8 cellular contexts compared by ENCODE assay signal in the genomic region with DNA sequence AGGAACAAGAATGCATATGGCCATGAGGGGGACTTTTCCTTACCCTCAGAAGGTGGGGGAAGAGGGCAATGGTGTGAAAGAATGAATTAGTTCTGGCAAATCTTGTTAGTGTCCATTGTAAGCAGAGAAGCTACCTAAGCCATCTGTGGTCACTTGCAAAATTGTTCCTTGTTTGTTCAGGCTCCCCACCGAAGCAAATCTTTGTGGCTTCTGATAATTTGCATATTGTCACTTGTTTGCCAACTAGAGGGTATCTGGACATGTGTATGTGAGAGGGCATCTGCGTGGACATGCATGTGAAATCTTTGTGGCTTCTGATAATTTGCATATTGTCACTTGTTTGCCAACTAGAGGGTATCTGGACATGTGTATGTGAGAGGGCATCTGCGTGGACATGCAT. TPM values are rescaled to one million over a fixed set of nuclear protein-coding genes. Genes with fewer than 3 reads are reported as not detected.
DNase-seq lines count a peak whose midpoint lies in the region; ATAC-seq and TF ChIP-seq lines count a peak whose summit lies in the region.
"Not testable (repeated sequence)": the region's sequence is repeated elsewhere in the genome, so short reads cannot be mapped to it uniquely, and the experiment has no call there.

No MANE protein-coding gene starts in this region.

- H3K36me3 ChIP-seq in neural progenitor cell: not testable (repeated sequence)

- not testable (repeated sequence) for H3F3A ChIP-seq in neural progenitor cell (ENCODE audit: low read depth)

- not testable (repeated sequence) for H3K27me3 Mint-ChIP-seq in activated B cell treated with CpG ODN at 0.5 μM for 24 hours; neural progenitor cell (ENCODE audit: insufficient read depth, low read depth)

- intact Hi-C loops in activated B cell treated with CpG ODN at 0.5 μM for 24 hours (cut with micrococcal nuclease): loop anchor here (2.0 kb wide), 1 partner anchor 173 kb away; no protein-coding TSS in a partner anchor

- peak overlapping the region; percentile 17 for H3K4me3 Mint-ChIP-seq in activated B cell treated with CpG ODN at 0.5 μM for 24 hours
- H3K4me3 Mint-ChIP-seq in neural progenitor cell: not testable (repeated sequence)

- TF ChIP-seq CTCF in activated B cell treated with CpG ODN at 0.5 μM for 24 hours (IDR thresholded peaks at IDR 0.05); neural progenitor cell (IDR thresholded peaks at IDR 0.05): not testable (repeated sequence)

- H3K27me3 ChIP-seq in neural progenitor cell: not testable (repeated sequence)

- peak; percentile 52 for ATAC-seq in GM18498 (IDR thresholded peaks at IDR 0.05; ENCODE audit: unreplicated experiment)
- ATAC-seq in GM18873 (IDR thresholded peaks at IDR 0.05; ENCODE audit: low FRiP score, unreplicated experiment): peak; percentile 53
- ATAC-seq in GM21367 (IDR thresholded peaks at IDR 0.05; ENCODE audit: unreplicated experiment): peak; percentile 44
- ATAC-seq in HG02642 (IDR thresholded peaks at IDR 0.05; ENCODE audit: poor library complexity, unreplicated experiment): peak; percentile 48
- peak; percentile 42 for ATAC-seq in HG03097 (IDR thresholded peaks at IDR 0.05; ENCODE audit: low FRiP score, unreplicated experiment)
- peak; percentile 26 for ATAC-seq in HG03565 (IDR thresholded peaks at IDR 0.05; ENCODE audit: unreplicated experiment)
- peak; percentile 20 for ATAC-seq in activated B cell treated with CpG ODN at 0.5 μM for 24 hours (ENCODE audit: low read depth)

- not testable (repeated sequence) for H3K27ac ChIP-seq in neural progenitor cell

- H2AFZ ChIP-seq in neural progenitor cell (replicated peaks): not testable (repeated sequence)

- H3K27ac Mint-ChIP-seq in activated B cell treated with CpG ODN at 0.5 μM for 24 hours (peak overlapping the region; percentile 88), neural progenitor cell (peak overlapping the region; percentile 7)

- peaks cover 18% of the 10 kb centered on the region for H4K20me1 ChIP-seq in neural progenitor cell (ENCODE audit: low read depth)

- POLR2A ChIA-PET in activated B cell treated with CpG ODN at 0.5 μM for 24 hours (lab: Charles Lee): interaction anchor here (0.6 to 13.2 kb wide), 5 partner anchors 9 to 382 kb away, joined by 3 to 111 read pairs (median 11); a partner anchor contains a TSS

- not testable (repeated sequence) for H3K9me3 Mint-ChIP-seq in activated B cell treated with CpG ODN at 0.5 μM for 24 hours, neural progenitor cell

- peaks cover 11% of the 10 kb centered on the region for H3K79me2 ChIP-seq in neural progenitor cell (ENCODE audit: low read depth)

- H3K36me3 Mint-ChIP-seq in activated B cell treated with CpG ODN at 0.5 μM for 24 hours (ENCODE audit: low read depth) (peaks cover 23% of the 10 kb centered on the region), neural progenitor cell (peaks cover 14% of the 10 kb centered on the region)

- H3K4me2 ChIP-seq in neural progenitor cell: peak overlapping the region; percentile 38

- CTCF ChIA-PET in activated B cell treated with CpG ODN at 0.5 μM for 24 hours (lab: Charles Lee): interaction anchor here (1.7 to 3.6 kb wide), 2 partner anchors 29 to 37 kb away, joined by 3 to 21 read pairs; no protein-coding TSS in a partner anchor

- not testable (repeated sequence) for DNase-seq in activated B cell treated with CpG ODN at 0.5 μM for 24 hours; neural progenitor cell (ENCODE audit: low spot score)

- H3K9ac ChIP-seq in neural progenitor cell: not testable (repeated sequence)

- H3K4me1 ChIP-seq in neural progenitor cell: peaks cover 42% of the 10 kb centered on the region

- not testable (repeated sequence) for H3K4me3 ChIP-seq in neural progenitor cell

- peaks cover 100% of the 10 kb centered on the region for H3K4me1 Mint-ChIP-seq in activated B cell treated with CpG ODN at 0.5 μM for 24 hours
- H3K4me1 Mint-ChIP-seq in neural progenitor cell: peaks cover 76% of the 10 kb centered on the region

- not testable (repeated sequence) for H3K9me3 ChIP-seq in neural progenitor cell (ENCODE audit: low read depth)

RNA-seq across cellular contexts. Expression of a gene that starts 41.1 kb away (rescaled TPM):
- total RNA-seq in activated B cell treated with CpG ODN at 0.5 μM for 24 hours (65.5 and 72.8 TPM in 2 replicates), neural progenitor cell (ENCODE audit: low replicate concordance) (12.0 and 14.4 TPM in 2 replicates)
